In the genomic region with DNA sequence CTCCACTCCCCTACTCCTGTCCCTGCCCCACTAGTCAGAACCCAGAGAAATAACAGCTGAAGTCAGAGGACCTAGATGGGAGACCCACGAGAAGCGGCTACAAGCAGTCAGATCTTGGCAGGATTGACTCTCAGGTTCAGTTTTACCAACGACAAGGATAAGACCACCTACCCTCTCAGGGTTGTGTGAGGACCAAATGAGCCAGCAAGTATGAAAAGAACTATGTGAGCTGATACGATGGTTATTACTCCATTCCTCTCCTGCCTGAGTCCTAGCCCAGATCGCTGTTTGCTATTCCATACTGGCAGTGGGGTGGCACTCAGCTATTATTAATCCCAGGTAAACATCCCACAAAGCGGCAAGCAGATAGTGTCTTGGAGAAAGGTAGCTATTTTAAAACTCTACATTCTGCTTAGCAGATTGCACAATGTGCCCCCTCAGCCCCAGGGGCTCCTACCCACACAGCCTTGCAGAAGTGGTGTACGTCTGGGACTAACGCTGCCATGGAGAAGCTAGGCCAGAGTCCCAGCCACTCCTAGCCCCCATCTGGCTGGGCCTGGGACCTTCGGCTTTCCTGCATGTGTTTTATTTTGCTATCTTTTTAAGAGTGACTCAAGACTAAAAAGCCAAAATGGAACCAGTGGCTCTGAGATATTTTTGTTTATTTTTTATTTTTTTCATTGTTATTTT, we compare ENCODE assay signal across 13 cellular contexts. TPM values are rescaled to one million over a fixed set of nuclear protein-coding genes. Genes with fewer than 3 reads are reported as not detected.
DNase-seq lines count a peak whose midpoint lies in the region; ATAC-seq and TF ChIP-seq lines count a peak whose summit lies in the region.
"Had no signal": no experiment of that assay in that cellular context is flagged by ENCODE, and none has a peak within 500 bp of the region (broad histone marks: within the 10 kb centered on the region; RNA-seq: fewer than 3 reads in every experiment).

No MANE protein-coding gene starts in this region.

- H3K27me3 Mint-ChIP-seq in stimulated activated naive CD8-positive, alpha-beta T cell treated with anti-CD3 and anti-CD28 coated beads, Interleukin-15, amount 100 ng/mL, for 72 hours = no peaks in the 10 kb centered on the region

- peaks cover 41 to 46% of the 10 kb centered on the region in 2 experiments for H3K4me1 ChIP-seq in neutrophil (ENCODE audit: control insufficient read depth in 1 of 2, insufficient read depth in 1 of 2, low read depth in 1 of 2, low read length in 1 of 2)
- H3K4me1 ChIP-seq in aorta (ENCODE audit: control insufficient read depth in 1 of 2, insufficient read depth in 2 of 2, low read length in 2 of 2) = peaks cover 4 to 5% of the 10 kb centered on the region in 2 donors

- H3K27me3 ChIP-seq in dorsolateral prefrontal cortex = no peaks in the 10 kb centered on the region
- H3K27me3 ChIP-seq in neutrophil = no peaks in the 10 kb centered on the region
- no peaks in the 10 kb centered on the region for H3K27me3 ChIP-seq in aorta (ENCODE audit: control insufficient read depth in 1 of 2, insufficient read depth in 2 of 2, low read length in 1 of 2)

- WGBS in aorta, 2 donors = 27 to 39% methylated on average over 9 of the region's 9 CpGs

- H3K9me3 ChIP-seq in neutrophil = no peaks in the 10 kb centered on the region
- H3K9me3 ChIP-seq in aorta (ENCODE audit: control insufficient read depth, low read length) = no peaks in the 10 kb centered on the region

- peak overlapping the region; percentile 79 to 89 for H3K27ac Mint-ChIP-seq in stimulated activated naive CD8-positive, alpha-beta T cell treated with anti-CD3 and anti-CD28 coated beads, Interleukin-15, amount 100 ng/mL, for 72 hours

- H3K4me3 ChIP-seq in dorsolateral prefrontal cortex (peak overlapping the region in 32 of 59 donors; percentile 0 to 97 (median 38)), neutrophil (ENCODE audit: low read depth in 1 of 2, low read length in 1 of 2) (no peak overlapping the region), aorta (ENCODE audit: low read length in 2 of 2) (no peak overlapping the region)

- H3K9me3 Mint-ChIP-seq in stimulated activated naive CD8-positive, alpha-beta T cell treated with anti-CD3 and anti-CD28 coated beads, Interleukin-15, amount 100 ng/mL, for 72 hours = no peaks in the 10 kb centered on the region

- in situ Hi-C loops in KBM-7 (cut with MboI; ENCODE audit: low pct_unique_long_range_greater_than_20kb, low sequenced_read_pairs) = no loop called here

- intact Hi-C loops in dorsolateral prefrontal cortex (cut with DNase I) = no loop called here
- intact Hi-C loops in aorta (cut with DNase I) = loop anchor here in 1 of 2 donors (10.0 kb wide), 1 partner anchor 414 kb away; no protein-coding TSS in a partner anchor

- H3K36me3 ChIP-seq in neutrophil = peaks cover 91% of the 10 kb centered on the region
- H3K36me3 ChIP-seq in aorta (ENCODE audit: control insufficient read depth in 1 of 2, insufficient read depth in 2 of 2, low read length in 1 of 2) = peaks cover under 1 to 19% of the 10 kb centered on the region in 2 donors

- peak overlapping the region in 58 of 59 donors; percentile 30 to 96 (median 88) for H3K27ac ChIP-seq in dorsolateral prefrontal cortex
- peak overlapping the region; percentile 94 for H3K27ac ChIP-seq in neutrophil
- H3K27ac ChIP-seq in aorta (ENCODE audit: low read depth in 1 of 2, low read length in 2 of 2) = peak overlapping the region; percentile 4 to 50

- H3K4me3 Mint-ChIP-seq in stimulated activated naive CD8-positive, alpha-beta T cell treated with anti-CD3 and anti-CD28 coated beads, Interleukin-15, amount 100 ng/mL, for 72 hours = no peak overlapping the region

- no peak for ATAC-seq in stimulated activated naive CD8-positive, alpha-beta T cell treated with anti-CD3 and anti-CD28 coated beads, Interleukin-15, amount 100 ng/mL, for 72 hours
- ATAC-seq in stimulated activated naive CD8-positive, alpha-beta T cell treated with anti-CD3 and anti-CD28 coated beads, Interleukin-15, Interleukin-2, amounts not matched to agents 100 U/mL and 50 U/mL, for 24 hours = no peak
- ATAC-seq in aorta (ENCODE audit: low FRiP score) (no peak), HG03045 (IDR thresholded peaks at IDR 0.05; ENCODE audit: unreplicated experiment) (no peak)

- no peak for TF ChIP-seq CTCF in dorsolateral prefrontal cortex (IDR thresholded peaks at IDR 0.05 in 54 of 56, conservative IDR thresholded peaks at IDR 0.05 in 2 of 56; ENCODE audit: low read depth in 1 of 56, partially characterized antibody in 56 of 56)
- no peak for TF ChIP-seq CTCF in neutrophil (IDR thresholded peaks at IDR 0.05)

- H3K4me1 Mint-ChIP-seq in stimulated activated naive CD8-positive, alpha-beta T cell treated with anti-CD3 and anti-CD28 coated beads, Interleukin-15, amount 100 ng/mL, for 72 hours = peaks cover 83% of the 10 kb centered on the region

- no peak for DNase-seq in stimulated activated naive CD8-positive, alpha-beta T cell treated with anti-CD3 and anti-CD28 coated beads, Interleukin-15, amount 100 ng/mL, for 72 hours
- DNase-seq in stimulated activated naive CD8-positive, alpha-beta T cell treated with anti-CD3 and anti-CD28 coated beads, Interleukin-15, Interleukin-2, amounts not matched to agents 100 U/mL and 50 U/mL, for 24 hours = no peak
- DNase-seq in dorsolateral prefrontal cortex = peak in 1 of 10 donors; percentile 2
- DNase-seq in aorta = no peak
- DNase-seq in KBM-7 = no peak
- DNase-seq in NCI-H187 treated with DMSO at 0.1 percent for 48 hours (lab: John Stamatoyannopoulos, UW) = no peak
- DNase-seq: activated CD4-positive, alpha-beta T cell treated with anti-CD3 and anti-CD28 coated beads, Interleukin-2, amount 50 U/mL, for 48 hours; effector CD8-positive, alpha-beta T cell; mesendoderm; NCI-H187; retina had no signal

RNA-seq across cellular contexts. Expression of a gene that starts 58.9 kb away (rescaled TPM):
- total RNA-seq in dorsolateral prefrontal cortex (100 to 1,000 TPM in 54 of 120 experiments, 10 to 100 TPM in 66; 55.7 to 149 (median 97.5) TPM), aorta (100 to 1,000 TPM; 189 to 210 TPM)
- 100 to 1,000 TPM in 1 of 2 donors, 10 to 100 TPM in 1; 56.3 to 153 TPM for polyA plus RNA-seq in aorta

Comparison
In these comparisons a context has a peak if more than half of its experiments do, and no peak if none do; other contexts are left out.
1. H3K27ac ChIP-seq: peak in every context shown above with its lines; median percentile 94 in neutrophil; 88 in dorsolateral prefrontal cortex; 27 in aorta.
2. H3K4me3 ChIP-seq: peak in dorsolateral prefrontal cortex (32 of 59); none in neutrophil (0 of 2) and aorta (0 of 2).